ENCODE assay signal across 8 cellular contexts in genomic region chrX:83759872-83760271, GRCh38.
A peak's percentile ranks its signal among the peaks of the same experiment; 100 is the strongest.
DNase-seq lines count a peak whose midpoint lies in the region; ATAC-seq, FAIRE-seq and TF ChIP-seq lines count a peak whose summit lies in the region.

No MANE protein-coding gene starts in this region.

- TF ChIP-seq CTCF in RWPE1 (conservative IDR thresholded peaks at IDR 0.05; ENCODE audit: low read depth), result peak; percentile 29; the same call in 1 of the 2 replicates
- peak in 1 of 2 donors; percentile 28 for TF ChIP-seq CTCF in left lung (IDR thresholded peaks at IDR 0.05)

- CTCF ChIA-PET in RWPE1 (lab: Yijun Ruan, JAX), result interaction anchor here (0.6 kb wide), 1 partner anchor 728 kb away, joined by 3 read pairs; no protein-coding TSS in a partner anchor

- H3K36me3 ChIP-seq in left lung, result no peaks in the 10 kb centered on the region

- no peaks in the 10 kb centered on the region for H3K9me3 ChIP-seq in left lung

- H3K4me1 ChIP-seq in left lung, result no peaks in the 10 kb centered on the region

- POLR2A ChIA-PET in RWPE1 (lab: Yijun Ruan, JAX; ENCODE audit: low non-redundant PET), result no interaction called here

- no peak overlapping the region for H3K4me3 ChIP-seq in left lung

- ATAC-seq in HG02885 (IDR thresholded peaks at IDR 0.05; ENCODE audit: poor library complexity, unreplicated experiment) (peak; percentile 75), left lung (peak; percentile 36), HG02642 (IDR thresholded peaks at IDR 0.05; ENCODE audit: poor library complexity, unreplicated experiment) (no peak), HG02588 (IDR thresholded peaks at IDR 0.05; ENCODE audit: unreplicated experiment) (no peak), HG02884 (IDR thresholded peaks at IDR 0.05; ENCODE audit: unreplicated experiment) (no peak)

- no peaks in the 10 kb centered on the region for H3K27me3 ChIP-seq in left lung

- DNase-seq in DMS53 treated with DMSO at 0.1 percent for 48 hours (lab: John Stamatoyannopoulos, UW; ENCODE audit: unreplicated experiment) (peak; percentile 50), RWPE1 (ENCODE audit: low spot score) (no peak), left lung (no peak), GM19239 (ENCODE audit: insufficient read length, low spot score) (no peak)

- H3K27ac ChIP-seq in RWPE1 (no peak overlapping the region), left lung (no peak overlapping the region)

- intact Hi-C loops in left lung (cut with DNase I), result no loop called here

- no peak for FAIRE-seq in GM19239 (lab: Jason Lieb, UNC)

Comparison
In these comparisons a context has a peak if more than half of its experiments do, and no peak if none do; other contexts are left out.
1. ATAC-seq: peak in HG02885 (single experiment) and left lung (single experiment); none in HG02642 (single experiment), HG02588 (single experiment) and HG02884 (single experiment).